Comparison of ENCODE assay signal across 1 cellular context in genomic region chr1:63033211-63033610, GRCh38.
A peak's percentile ranks its signal among the peaks of the same experiment; 100 is the strongest.
TF ChIP-seq lines count a peak whose summit lies in the region.

No MANE protein-coding gene starts in this region.

TF ChIP-seq in K562, 482 proteins besides CTCF, POLR2A, EP300 and RAD21 (continued from another document):
- TF ChIP-seq ZBTB49 (CRISPR knock-in tag; IDR thresholded peaks at IDR 0.05; ENCODE audit: borderline replicate concordance) (no peak), HES1 (IDR thresholded peaks at IDR 0.05; ENCODE audit: low read depth) (no peak), ZNF639 (CRISPR knock-in tag; conservative IDR thresholded peaks at IDR 0.05 in 1 of 2, IDR thresholded peaks at IDR 0.05 in 1 of 2) (no peak), TCF7L2 (IDR thresholded peaks at IDR 0.05; ENCODE audit: low read depth, low read length) (no peak), DPF2 (IDR thresholded peaks at IDR 0.05) (no peak), TCF3 (CRISPR knock-in tag; IDR thresholded peaks at IDR 0.05) (peak; percentile 13; the same call in 1 of the 2 replicates), GTF2B (IDR thresholded peaks at IDR 0.05; ENCODE audit: extremely low read depth, insufficient read length) (no peak), HLTF (IDR thresholded peaks at IDR 0.05) (no peak)
TF ChIP-seq in K562: peak in this region for 3.
